ENCODE assay signal across 19 cellular contexts in the genomic region with DNA sequence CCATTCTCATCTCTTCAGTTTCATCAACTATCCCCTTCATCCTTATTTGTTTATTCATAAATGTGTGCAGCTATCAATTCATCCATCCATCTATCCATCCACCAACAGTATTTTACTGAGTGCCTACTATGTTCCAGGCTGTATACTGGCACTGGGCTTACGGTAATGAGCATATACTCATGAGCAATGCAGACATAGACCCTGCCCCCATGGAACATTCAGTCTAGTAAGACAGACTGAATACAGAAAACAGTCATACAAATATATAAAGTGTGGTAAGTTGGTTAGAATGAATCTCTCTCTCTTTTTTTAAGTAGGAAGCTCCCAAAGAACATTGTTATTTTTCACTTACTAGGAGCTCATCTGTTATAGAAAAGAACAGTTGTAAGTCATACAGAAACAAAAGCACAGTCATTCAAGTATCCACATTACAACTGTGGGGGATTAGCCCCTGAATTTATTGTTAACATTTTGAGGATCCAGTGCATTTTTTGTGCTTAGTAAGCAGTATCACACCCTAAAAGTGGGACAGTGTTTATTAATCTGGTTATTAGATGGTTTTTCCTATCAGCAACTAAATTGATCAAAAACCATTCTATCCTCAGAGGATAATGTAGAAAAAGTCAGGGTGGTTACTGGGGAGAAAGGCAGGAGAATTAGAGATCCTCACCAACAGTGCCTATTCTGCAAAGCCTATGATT. TPM values are rescaled to one million over a fixed set of nuclear protein-coding genes. Genes with fewer than 3 reads are reported as not detected.
DNase-seq lines count a peak whose midpoint lies in the region; ATAC-seq, FAIRE-seq and TF ChIP-seq lines count a peak whose summit lies in the region.
"Had no signal": no experiment of that assay in that cellular context is flagged by ENCODE, and none has a peak within 500 bp of the region (broad histone marks: within the 10 kb centered on the region; RNA-seq: fewer than 3 reads in every experiment).

No MANE protein-coding gene starts in this region.

- no peak overlapping the region for H3K4me2 ChIP-seq in astrocyte (ENCODE audit: low read length)

- no peak overlapping the region for H3K9ac ChIP-seq in astrocyte (ENCODE audit: low read length)

- POLR2A ChIA-PET in activated CD4-positive, alpha-beta T cell treated with anti-CD3 and anti-CD28 coated beads for 36 hours (lab: Charles Lee): interaction anchor here (0.6 to 1.6 kb wide), 4 partner anchors 13 to 383 kb away, joined by 3 to 5 read pairs (median 3); no protein-coding TSS in a partner anchor

- H3K4me3 Mint-ChIP-seq in activated CD4-positive, alpha-beta T cell treated with anti-CD3 and anti-CD28 coated beads for 36 hours: no peak overlapping the region
- no peak overlapping the region for H3K4me3 Mint-ChIP-seq in stimulated activated naive CD8-positive, alpha-beta T cell treated with anti-CD3 and anti-CD28 coated beads, Interleukin-15, amount 100 ng/mL, for 72 hours
- H3K4me3 Mint-ChIP-seq in astrocyte (ENCODE audit: unreplicated experiment): peak overlapping the region; percentile 30
- H3K4me3 Mint-ChIP-seq: CD4-positive, alpha-beta memory T cell had no signal

- CTCF ChIA-PET in activated CD4-positive, alpha-beta T cell treated with anti-CD3 and anti-CD28 coated beads for 36 hours (lab: Charles Lee): interaction anchor here (0.5 to 1.6 kb wide), 9 partner anchors 22 to 329 kb away, joined by 3 to 6 read pairs (median 3); partner anchors contain the start of gene RBM15

- no peak overlapping the region for H3K27ac Mint-ChIP-seq in activated CD4-positive, alpha-beta T cell treated with anti-CD3 and anti-CD28 coated beads for 36 hours
- no peak overlapping the region for H3K27ac Mint-ChIP-seq in stimulated activated naive CD8-positive, alpha-beta T cell treated with anti-CD3 and anti-CD28 coated beads, Interleukin-15, amount 100 ng/mL, for 72 hours
- H3K27ac Mint-ChIP-seq in astrocyte (ENCODE audit: unreplicated experiment): no peak overlapping the region

- H4K20me1 ChIP-seq in astrocyte (ENCODE audit: insufficient read depth, low read length): no peaks in the 10 kb centered on the region

- no peaks in the 10 kb centered on the region for H3K9me3 ChIP-seq in astrocyte (ENCODE audit: insufficient read depth, low read depth, low read length)
- H3K9me3 ChIP-seq: HAP-1 had no signal

- no peak for DNase-seq in activated CD4-positive, alpha-beta T cell treated with anti-CD3 and anti-CD28 coated beads for 36 hours
- DNase-seq in activated CD4-positive, alpha-beta T cell treated with anti-CD3 and anti-CD28 coated beads, Interleukin-2, amount 50 U/mL, for 48 hours: no peak
- no peak for DNase-seq in stimulated activated naive CD8-positive, alpha-beta T cell treated with anti-CD3 and anti-CD28 coated beads, Interleukin-15, Interleukin-2, amounts not matched to agents 100 U/mL and 50 U/mL, for 24 hours
- no peak for DNase-seq in stimulated activated naive CD8-positive, alpha-beta T cell treated with anti-CD3 and anti-CD28 coated beads, Interleukin-15, amount 100 ng/mL, for 72 hours
- no peak for DNase-seq in astrocyte (ENCODE audit: low read depth)
- DNase-seq in occipital lobe (lab: John Stamatoyannopoulos, UW): no peak
- DNase-seq in NCI-H226: no peak
- DNase-seq: Calu3; CD4-positive, alpha-beta memory T cell; KBM-7; NCI-H1436; NCI-H2029; NCI-H2171; NCI-H446 treated with DMSO at 0.1 percent for 48 hours had no signal

- peaks cover 15% of the 10 kb centered on the region for H3K36me3 Mint-ChIP-seq in activated CD4-positive, alpha-beta T cell treated with anti-CD3 and anti-CD28 coated beads for 36 hours (ENCODE audit: low read depth)
- H3K36me3 Mint-ChIP-seq in astrocyte (ENCODE audit: low read depth, unreplicated experiment): peaks cover 3% of the 10 kb centered on the region

- ATAC-seq in activated CD4-positive, alpha-beta T cell treated with anti-CD3 and anti-CD28 coated beads for 36 hours: peak; percentile 82
- ATAC-seq in stimulated activated naive CD8-positive, alpha-beta T cell treated with anti-CD3 and anti-CD28 coated beads, Interleukin-15, Interleukin-2, amounts not matched to agents 100 U/mL and 50 U/mL, for 24 hours: peak; percentile 32
- ATAC-seq in stimulated activated naive CD8-positive, alpha-beta T cell treated with anti-CD3 and anti-CD28 coated beads, Interleukin-15, amount 100 ng/mL, for 72 hours: no peak
- no peak for ATAC-seq in HG03159 (IDR thresholded peaks at IDR 0.05; ENCODE audit: unreplicated experiment)
- ATAC-seq: Right ventricle myocardium inferior had no signal

- no peak for TF ChIP-seq CTCF in astrocyte (IDR thresholded peaks at IDR 0.05; ENCODE audit: insufficient read depth, low read depth, low read length)

- no peaks in the 10 kb centered on the region for H3K27me3 Mint-ChIP-seq in activated CD4-positive, alpha-beta T cell treated with anti-CD3 and anti-CD28 coated beads for 36 hours
- no peaks in the 10 kb centered on the region for H3K27me3 Mint-ChIP-seq in stimulated activated naive CD8-positive, alpha-beta T cell treated with anti-CD3 and anti-CD28 coated beads, Interleukin-15, amount 100 ng/mL, for 72 hours
- H3K27me3 Mint-ChIP-seq in astrocyte (ENCODE audit: low read depth, unreplicated experiment): no peaks in the 10 kb centered on the region
- H3K27me3 Mint-ChIP-seq: CD4-positive, alpha-beta memory T cell had no signal

- no peak for FAIRE-seq in astrocyte (lab: Jason Lieb, UNC)
- FAIRE-seq: HTR-8/SVneo had no signal

- no peak overlapping the region for H2AFZ ChIP-seq in astrocyte (ENCODE audit: low read depth, low read length)

- peaks cover 6% of the 10 kb centered on the region for H3K4me1 ChIP-seq in astrocyte (ENCODE audit: insufficient read depth, low read length)
- H3K4me1 ChIP-seq: HAP-1 had no signal

- peaks cover 2% of the 10 kb centered on the region for H3K36me3 ChIP-seq in astrocyte (ENCODE audit: insufficient read depth, low read length)

- no peak overlapping the region for H3K27ac ChIP-seq in astrocyte (ENCODE audit: low read depth, low read length)
- H3K27ac ChIP-seq: 22Rv1 had no signal

- H3K9me3 Mint-ChIP-seq in activated CD4-positive, alpha-beta T cell treated with anti-CD3 and anti-CD28 coated beads for 36 hours (ENCODE audit: low read depth): no peaks in the 10 kb centered on the region
- no peaks in the 10 kb centered on the region for H3K9me3 Mint-ChIP-seq in stimulated activated naive CD8-positive, alpha-beta T cell treated with anti-CD3 and anti-CD28 coated beads, Interleukin-15, amount 100 ng/mL, for 72 hours
- H3K9me3 Mint-ChIP-seq in astrocyte (ENCODE audit: unreplicated experiment): no peaks in the 10 kb centered on the region

- peaks cover 21% of the 10 kb centered on the region for H3K4me1 Mint-ChIP-seq in activated CD4-positive, alpha-beta T cell treated with anti-CD3 and anti-CD28 coated beads for 36 hours
- H3K4me1 Mint-ChIP-seq in stimulated activated naive CD8-positive, alpha-beta T cell treated with anti-CD3 and anti-CD28 coated beads, Interleukin-15, amount 100 ng/mL, for 72 hours: peaks cover 12% of the 10 kb centered on the region
- H3K4me1 Mint-ChIP-seq in astrocyte (ENCODE audit: low read depth, unreplicated experiment): peaks cover 14% of the 10 kb centered on the region

- H3K79me2 ChIP-seq in astrocyte (ENCODE audit: insufficient read depth, low read length): peaks cover 3% of the 10 kb centered on the region

- no peaks in the 10 kb centered on the region for H3K27me3 ChIP-seq in astrocyte (ENCODE audit: insufficient read depth, low read length)

- H3K4me3 ChIP-seq in astrocyte (ENCODE audit: insufficient read depth, low read depth, low read length): no peak overlapping the region
- H3K4me3 ChIP-seq: HAP-1 had no signal

- intact Hi-C loops in activated CD4-positive, alpha-beta T cell treated with anti-CD3 and anti-CD28 coated beads for 36 hours (cut with DNase I, micrococcal nuclease): no loop called here

RNA-seq across cellular contexts. Expression of gene SLC16A4, which starts 3.6 kb away (rescaled TPM):
- under 1 TPM; 0.14 to 0.44 TPM for total RNA-seq in activated CD4-positive, alpha-beta T cell treated with anti-CD3 and anti-CD28 coated beads for 36 hours
- total RNA-seq in astrocyte (14.1 and 14.8 TPM in 2 replicates), occipital lobe (5.8 TPM)

RNA-seq across cellular contexts. Expression of gene LAMTOR5, which starts 20.3 kb away (rescaled TPM):
- total RNA-seq in activated CD4-positive, alpha-beta T cell treated with anti-CD3 and anti-CD28 coated beads for 36 hours: 100 to 1,000 TPM; 141 to 155 TPM
- total RNA-seq in astrocyte (113 and 126 TPM in 2 replicates), occipital lobe (37.7 TPM)

RNA-seq across cellular contexts. Expression of gene RBM15, which starts 48.0 kb away (rescaled TPM):
- 10 to 100 TPM; 60.7 to 63.2 TPM for total RNA-seq in activated CD4-positive, alpha-beta T cell treated with anti-CD3 and anti-CD28 coated beads for 36 hours
- total RNA-seq in astrocyte (20.4 and 21.1 TPM in 2 replicates), occipital lobe (47.1 TPM)

Comparison
In these comparisons a context has a peak if more than half of its experiments do, and no peak if none do; other contexts are left out.
1. ATAC-seq: peak in activated CD4-positive, alpha-beta T cell treated with anti-CD3 and anti-CD28 coated beads for 36 hours (single experiment) and stimulated activated naive CD8-positive, alpha-beta T cell treated with anti-CD3 and anti-CD28 coated beads, Interleukin-15, Interleukin-2, amounts not matched to agents 100 U/mL and 50 U/mL, for 24 hours (single experiment); none in stimulated activated naive CD8-positive, alpha-beta T cell treated with anti-CD3 and anti-CD28 coated beads, Interleukin-15, amount 100 ng/mL, for 72 hours (single experiment) and HG03159 (single experiment).